27 cellular contexts compared by ENCODE assay signal in the genomic region with DNA sequence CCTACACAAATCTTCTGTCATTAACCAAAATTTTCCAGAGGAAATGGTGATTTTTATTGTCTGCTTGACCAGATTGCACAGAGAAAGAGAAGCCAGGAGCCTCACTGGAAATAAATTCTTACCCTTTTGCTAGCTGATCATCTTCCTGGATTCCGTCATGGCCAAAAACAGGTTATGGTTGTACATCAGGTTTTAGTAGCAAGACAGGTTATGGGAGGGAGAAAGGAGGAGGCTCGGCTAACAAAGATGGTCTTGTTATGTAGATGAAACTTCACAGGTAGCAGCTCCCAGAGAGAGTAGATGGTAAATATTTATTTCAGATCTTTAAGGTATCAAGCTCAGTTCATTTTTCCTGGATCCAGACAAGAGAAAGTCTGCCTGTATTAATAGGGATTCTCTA. TPM values are rescaled to one million over a fixed set of nuclear protein-coding genes. Genes with fewer than 3 reads are reported as not detected.
"Had no signal": no experiment of that assay in that cellular context is flagged by ENCODE, and none has a peak within 500 bp of the region (broad histone marks: within the 10 kb centered on the region; RNA-seq: fewer than 3 reads in every experiment).

No MANE protein-coding gene starts in this region.

- H3K4me1 ChIP-seq: ascending aorta, lower lobe of right lung, parathyroid adenoma, right lobe of liver, vagina had no signal

- H3K27ac ChIP-seq: ascending aorta, brain microvascular endothelial cell, foreskin keratinocyte, lower lobe of right lung, parathyroid adenoma, right lobe of liver, vagina, WERI-Rb-1 had no signal

- H3K27me3 ChIP-seq: ascending aorta, brain microvascular endothelial cell, right lobe of liver, vagina had no signal

- H3K4me3 ChIP-seq: ascending aorta, lower lobe of right lung, mucosa of descending colon, right lobe of liver, skin epidermis, vagina had no signal

- H3K9me3 ChIP-seq: ascending aorta, lower lobe of right lung, mucosa of descending colon, right lobe of liver, vagina had no signal

- H3K36me3 ChIP-seq: ascending aorta, brain microvascular endothelial cell, lower lobe of right lung, right lobe of liver, vagina, WERI-Rb-1 had no signal

- DNase-seq: activated CD4-positive, alpha-beta T cell treated with anti-CD3 and anti-CD28 coated beads, Interleukin-2, amount 10 ng/mL, durations not matched to agents 7 days and 5 days; activated CD4-positive, CD25-positive, alpha-beta regulatory T cell treated with anti-CD3 and anti-CD28 coated beads, Interleukin-2, amount 50 U/mL, for 72 hours; activated CD8-positive, alpha-beta memory T cell treated with anti-CD3 and anti-CD28 coated beads, Interleukin-2, amount 10 ng/mL, durations not matched to agents 7 days and 5 days; activated CD8-positive, alpha-beta T cell treated with anti-CD3 and anti-CD28 coated beads for 36 hours; activated gamma-delta T cell; activated T-cell treated with anti-CD3 and anti-CD28 coated beads for 4 hours; brain microvascular endothelial cell; effector memory CD8-positive, alpha-beta T cell; foreskin keratinocyte; kidney; lower lobe of right lung; mesendoderm; mucosa of descending colon; naive B cell; nucleus accumbens; stimulated activated CD4-positive, alpha-beta T cell treated with anti-CD3 and anti-CD28 coated beads, Interleukin-1b, Interleukin-23, amount 100 ng/mL, for 48 hours; stimulated activated naive CD8-positive, alpha-beta T cell treated with anti-CD3 and anti-CD28 coated beads, Interleukin-15, amount 100 ng/mL, for 72 hours; trophoblast cell; WERI-Rb-1 had no signal

RNA-seq across cellular contexts. Expression of gene CEACAM3, which starts 19.7 kb away (rescaled TPM):
- total RNA-seq: activated CD4-positive, alpha-beta T cell treated with anti-CD3 and anti-CD28 coated beads, Interleukin-2, amount 10 ng/mL, durations not matched to agents 7 days and 5 days; activated CD8-positive, alpha-beta memory T cell treated with anti-CD3 and anti-CD28 coated beads, Interleukin-2, amount 10 ng/mL, durations not matched to agents 7 days and 5 days; activated CD8-positive, alpha-beta T cell treated with anti-CD3 and anti-CD28 coated beads for 36 hours; activated naive CD4-positive, alpha-beta T cell treated with anti-CD3 and anti-CD28 coated beads, Interleukin-2, amount 50 U/mL, for 72 hours; activated T-helper 1 cell treated with anti-CD3 and anti-CD28 coated beads, Interleukin-12 subunit alpha, Interleukin-12 subunit beta, Interleukin-2, Interleukin-4 antibody, amounts not matched to agents 30 ng/mL and 10 ng/mL and 1 ng/mL, durations not matched to agents 14 hours and 24 hours and 36 hours; ascending aorta; dermis microvascular lymphatic vessel endothelial cell; foreskin keratinocyte; vagina had no signal

RNA-seq across cellular contexts. Expression of gene CEACAM6, which starts 21.4 kb away (rescaled TPM):
- total RNA-seq: activated CD4-positive, alpha-beta T cell treated with anti-CD3 and anti-CD28 coated beads, Interleukin-2, amount 10 ng/mL, durations not matched to agents 7 days and 5 days; activated CD8-positive, alpha-beta memory T cell treated with anti-CD3 and anti-CD28 coated beads, Interleukin-2, amount 10 ng/mL, durations not matched to agents 7 days and 5 days; activated CD8-positive, alpha-beta T cell treated with anti-CD3 and anti-CD28 coated beads for 36 hours; activated naive CD4-positive, alpha-beta T cell treated with anti-CD3 and anti-CD28 coated beads, Interleukin-2, amount 50 U/mL, for 72 hours; activated T-helper 1 cell treated with anti-CD3 and anti-CD28 coated beads, Interleukin-12 subunit alpha, Interleukin-12 subunit beta, Interleukin-2, Interleukin-4 antibody, amounts not matched to agents 30 ng/mL and 10 ng/mL and 1 ng/mL, durations not matched to agents 14 hours and 24 hours and 36 hours; ascending aorta; dermis microvascular lymphatic vessel endothelial cell; kidney had no signal
